In the genomic region with DNA sequence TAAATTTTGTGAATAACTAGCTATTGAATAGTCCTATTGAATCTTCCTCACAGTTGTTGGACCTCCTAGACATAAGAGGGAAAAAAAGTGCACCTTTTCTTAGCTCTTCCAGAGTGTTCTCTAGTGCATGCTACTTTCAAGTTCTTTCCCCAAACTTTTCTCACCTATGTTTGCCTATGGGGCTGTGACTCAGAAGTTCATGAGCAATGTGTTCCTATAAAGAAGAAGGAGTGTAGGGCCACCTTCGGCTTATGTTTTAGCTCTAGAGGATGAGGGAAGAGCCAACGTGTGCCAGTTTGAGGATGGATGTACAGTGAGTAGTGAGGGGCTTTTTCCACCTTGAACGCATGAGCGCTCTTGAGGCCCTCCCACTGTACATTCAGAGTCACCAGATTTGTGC, we compare ENCODE assay signal across 2 cellular contexts.
TF ChIP-seq lines count a peak whose summit lies in the region.

No MANE protein-coding gene starts in this region.

TF ChIP-seq in IMR-90, 13 proteins besides CTCF, POLR2A, EP300 and RAD21:
- no peak for TF ChIP-seq RFX5 (IDR thresholded peaks at IDR 0.05; ENCODE audit: low read depth, low read length)
- no peak for TF ChIP-seq SMC3 (IDR thresholded peaks at IDR 0.05; ENCODE audit: low read depth, low read length)
- TF ChIP-seq, protein P1, sequence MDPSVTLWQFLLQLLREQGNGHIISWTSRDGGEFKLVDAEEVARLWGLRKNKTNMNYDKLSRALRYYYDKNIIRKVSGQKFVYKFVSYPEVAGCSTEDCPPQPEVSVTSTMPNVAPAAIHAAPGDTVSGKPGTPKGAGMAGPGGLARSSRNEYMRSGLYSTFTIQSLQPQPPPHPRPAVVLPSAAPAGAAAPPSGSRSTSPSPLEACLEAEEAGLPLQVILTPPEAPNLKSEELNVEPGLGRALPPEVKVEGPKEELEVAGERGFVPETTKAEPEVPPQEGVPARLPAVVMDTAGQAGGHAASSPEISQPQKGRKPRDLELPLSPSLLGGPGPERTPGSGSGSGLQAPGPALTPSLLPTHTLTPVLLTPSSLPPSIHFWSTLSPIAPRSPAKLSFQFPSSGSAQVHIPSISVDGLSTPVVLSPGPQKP (IDR thresholded peaks at IDR 0.05; ENCODE audit: borderline replicate concordance, low read depth, low read length): no peak
- TF ChIP-seq CEBPB (IDR thresholded peaks at IDR 0.05; ENCODE audit: low read depth, low read length): no peak
- TF ChIP-seq MAZ (IDR thresholded peaks at IDR 0.05; ENCODE audit: borderline replicate concordance, low read depth, low read length): no peak
- no peak for TF ChIP-seq MAFK (IDR thresholded peaks at IDR 0.05; ENCODE audit: low read depth, low read length)
- no peak for TF ChIP-seq BHLHE40 (IDR thresholded peaks at IDR 0.05; ENCODE audit: low read depth, low read length)
- no peak for TF ChIP-seq MXI1 (IDR thresholded peaks at IDR 0.05; ENCODE audit: borderline replicate concordance, low read depth, low read length)
- TF ChIP-seq FOS (IDR thresholded peaks at IDR 0.05; ENCODE audit: low read depth, low read length): no peak

TF ChIP-seq in GM12878, 131 proteins besides CTCF, POLR2A, EP300 and RAD21:
- no peak for TF ChIP-seq IKZF1 (conservative IDR thresholded peaks at IDR 0.05)
- TF ChIP-seq HDAC2 (IDR thresholded peaks at IDR 0.05): no peak
- no peak for TF ChIP-seq CBX5 (IDR thresholded peaks at IDR 0.05; ENCODE audit: low read depth)
- no peak for TF ChIP-seq POLR2AphosphoS5 (IDR thresholded peaks at IDR 0.05; ENCODE audit: low read length)
- no peak for TF ChIP-seq SP1 (IDR thresholded peaks at IDR 0.05; ENCODE audit: low read depth, low read length)
- TF ChIP-seq, protein P2, sequence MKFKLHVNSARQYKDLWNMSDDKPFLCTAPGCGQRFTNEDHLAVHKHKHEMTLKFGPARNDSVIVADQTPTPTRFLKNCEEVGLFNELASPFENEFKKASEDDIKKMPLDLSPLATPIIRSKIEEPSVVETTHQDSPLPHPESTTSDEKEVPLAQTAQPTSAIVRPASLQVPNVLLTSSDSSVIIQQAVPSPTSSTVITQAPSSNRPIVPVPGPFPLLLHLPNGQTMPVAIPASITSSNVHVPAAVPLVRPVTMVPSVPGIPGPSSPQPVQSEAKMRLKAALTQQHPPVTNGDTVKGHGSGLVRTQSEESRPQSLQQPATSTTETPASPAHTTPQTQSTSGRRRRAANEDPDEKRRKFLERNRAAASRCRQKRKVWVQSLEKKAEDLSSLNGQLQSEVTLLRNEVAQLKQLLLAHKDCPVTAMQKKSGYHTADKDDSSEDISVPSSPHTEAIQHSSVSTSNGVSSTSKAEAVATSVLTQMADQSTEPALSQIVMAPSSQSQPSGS (IDR thresholded peaks at IDR 0.05; ENCODE audit: low read length): no peak
- no peak for TF ChIP-seq NR2C2 (IDR thresholded peaks at IDR 0.05; ENCODE audit: borderline replicate concordance, control insufficient read depth, insufficient read length, low read depth)
